24 cellular contexts compared by ENCODE assay signal in the genomic region with DNA sequence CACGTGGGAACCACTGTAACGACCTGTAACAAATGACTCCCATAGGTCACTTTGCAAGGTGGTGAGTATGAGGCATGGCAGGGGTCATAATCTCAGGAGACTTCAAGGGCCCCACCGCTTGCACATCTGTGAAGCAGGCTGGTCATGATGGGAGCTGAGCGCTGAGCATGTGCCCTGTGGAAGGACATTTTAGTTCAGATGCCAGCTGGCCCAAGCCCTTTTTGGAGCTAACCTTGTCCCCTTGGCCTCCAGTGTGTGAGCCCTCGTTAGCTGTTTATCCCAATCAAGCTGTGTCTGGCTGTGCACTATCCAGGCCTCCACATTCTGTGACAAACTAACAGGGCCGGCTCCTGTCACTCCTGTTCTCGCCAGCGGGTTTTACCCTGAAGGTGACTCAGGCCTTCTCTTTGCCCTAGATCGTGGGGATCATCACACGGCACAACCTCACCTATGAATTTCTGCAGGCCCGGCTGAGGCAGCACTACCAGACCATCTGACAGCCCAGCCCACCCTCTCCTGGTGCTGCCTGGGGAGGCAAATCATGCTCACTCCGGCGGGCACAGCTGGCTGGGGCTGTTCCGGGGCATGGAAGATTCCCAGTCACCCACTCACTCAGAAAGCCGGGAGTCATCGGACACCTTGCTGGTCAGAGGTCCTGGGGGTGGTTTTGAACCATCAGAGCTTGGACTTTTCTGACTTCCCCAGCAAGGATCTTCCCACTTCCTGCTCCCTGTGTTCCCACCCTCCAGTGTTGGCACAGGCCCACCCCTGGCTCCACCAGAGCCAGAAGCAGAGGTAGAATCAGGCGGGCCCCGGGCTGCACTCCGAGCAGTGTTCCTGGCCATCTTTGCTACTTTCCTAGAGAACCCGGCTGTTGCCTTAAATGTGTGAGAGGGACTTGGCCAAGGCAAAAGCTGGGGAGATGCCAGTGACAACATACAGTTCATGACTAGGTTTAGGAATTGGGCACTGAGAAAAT. TPM values are rescaled to one million over a fixed set of nuclear protein-coding genes. Genes with fewer than 3 reads are reported as not detected.
"Had no signal": no experiment of that assay in that cellular context is flagged by ENCODE, and none has a peak within 500 bp of the region (broad histone marks: within the 10 kb centered on the region; RNA-seq: fewer than 3 reads in every experiment).

No MANE protein-coding gene starts in this region.

- H3K4me3 ChIP-seq: lower lobe of right lung, mucosa of descending colon, sigmoid colon, smooth muscle cell had no signal

- DNase-seq: activated CD4-positive, alpha-beta memory T cell treated with anti-CD3 and anti-CD28 coated beads for 36 hours; activated CD4-positive, alpha-beta T cell treated with anti-CD3 and anti-CD28 coated beads for 48 hours; activated naive CD4-positive, alpha-beta T cell treated with anti-CD3 and anti-CD28 coated beads for 36 hours; activated naive CD8-positive, alpha-beta T cell treated with anti-CD3 and anti-CD28 coated beads, Interleukin-2, amount 10 ng/mL, durations not matched to agents 7 days and 5 days; activated T-cell treated with anti-CD3 and anti-CD28 coated beads, Interleukin-2, amount 50 U/mL, for 48 hours; amniotic stem cell; caudate nucleus; dermis blood vessel endothelial cell; effector CD8-positive, alpha-beta T cell; foreskin melanocyte; hippocampal formation; lower lobe of right lung; mesendoderm; mucosa of descending colon; nephron progenitor cell; nucleus accumbens; sigmoid colon; stimulated activated CD4-positive, alpha-beta T cell treated with anti-CD3 and anti-CD28 coated beads, Interleukin-15, amount 100 ng/mL, for 24 hours; stimulated activated CD8-positive, alpha-beta memory T cell treated with anti-CD3 and anti-CD28 coated beads, Interleukin-4, amount 100 ng/mL, for 48 hours; stimulated activated naive B cell treated with anti-CD40 and anti-IgM and Interleukin-4, amounts not matched to agents 10 μg/mL and 1 μg/mL and 100 μg/mL, for 72 hours had no signal

- H3K27me3 ChIP-seq: sigmoid colon had no signal

- H3K9me3 ChIP-seq: lower lobe of right lung, mucosa of descending colon, sigmoid colon had no signal

- H3K27ac ChIP-seq: lower lobe of right lung, parathyroid adenoma, sigmoid colon had no signal

- H3K9ac ChIP-seq: parathyroid adenoma had no signal

- ATAC-seq: lower lobe of right lung; mucosa of descending colon; stimulated activated naive B cell treated with anti-CD40 and anti-IgM and Interleukin-4, amounts not matched to agents 10 μg/mL and 1 μg/mL and 100 μg/mL, for 72 hours had no signal

- H3K4me1 ChIP-seq: parathyroid adenoma, sigmoid colon had no signal

RNA-seq across cellular contexts. Expression of gene NPPA, which starts 7.6 kb away (rescaled TPM):
- total RNA-seq: activated CD4-positive, alpha-beta memory T cell treated with anti-CD3 and anti-CD28 coated beads for 36 hours; activated naive CD4-positive, alpha-beta T cell treated with anti-CD3 and anti-CD28 coated beads for 36 hours; activated naive CD8-positive, alpha-beta T cell treated with anti-CD3 and anti-CD28 coated beads, Interleukin-2, amount 10 ng/mL, durations not matched to agents 7 days and 5 days; dermis blood vessel endothelial cell; sigmoid colon; smooth muscle cell; T-helper 2 cell treated with Interferon-gamma antibody and Interleukin-4, amounts not matched to agents 100 ng/mL and 5 ng/mL, for 36 hours; ureter had no signal

RNA-seq across cellular contexts. Expression of gene NPPB, which starts 18.7 kb away (rescaled TPM):
- total RNA-seq: activated CD4-positive, alpha-beta memory T cell treated with anti-CD3 and anti-CD28 coated beads for 36 hours; activated naive CD4-positive, alpha-beta T cell treated with anti-CD3 and anti-CD28 coated beads for 36 hours; activated naive CD8-positive, alpha-beta T cell treated with anti-CD3 and anti-CD28 coated beads, Interleukin-2, amount 10 ng/mL, durations not matched to agents 7 days and 5 days; dermis blood vessel endothelial cell; lower lobe of right lung; mucosa of descending colon; sigmoid colon; T-helper 2 cell treated with Interferon-gamma antibody and Interleukin-4, amounts not matched to agents 100 ng/mL and 5 ng/mL, for 36 hours; ureter had no signal
